ENCODE assay signal across 8 cellular contexts in the genomic region with DNA sequence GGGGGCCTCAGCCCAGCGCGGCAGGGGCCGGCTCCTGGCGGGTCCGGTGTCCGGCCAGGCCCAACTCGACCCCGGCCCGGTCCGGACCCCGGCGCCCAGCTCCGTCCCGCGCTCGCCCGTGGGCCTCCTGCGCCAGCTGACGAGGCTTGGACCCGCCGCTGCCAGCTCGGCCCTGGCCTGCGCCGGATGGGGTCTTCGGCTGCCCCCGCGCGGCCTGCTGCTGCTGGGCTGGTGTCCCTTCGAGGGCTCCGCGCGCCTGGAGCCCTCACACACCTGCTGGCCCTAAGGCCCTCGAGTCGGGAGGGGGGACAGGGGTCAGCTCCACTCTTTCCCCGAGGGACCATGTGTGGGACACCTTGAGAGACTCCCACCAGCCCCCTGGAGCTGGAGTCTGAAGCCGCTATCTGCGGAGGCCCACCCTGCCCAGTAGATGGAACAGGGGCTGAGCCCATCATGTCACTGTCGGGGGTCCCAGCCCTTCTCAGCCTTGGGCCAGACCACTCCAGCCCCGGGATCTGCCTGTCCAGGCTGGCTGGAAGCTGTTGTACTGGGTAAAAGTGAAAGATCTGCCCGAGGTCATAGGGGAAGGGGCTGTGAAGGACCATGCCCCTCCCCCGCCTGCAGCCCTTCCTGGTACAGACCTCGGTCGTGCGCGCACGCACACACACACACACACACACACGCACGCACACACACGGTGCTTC. TPM values are rescaled to one million over a fixed set of nuclear protein-coding genes. Genes with fewer than 3 reads are reported as not detected.
DNase-seq lines count a peak whose midpoint lies in the region; ATAC-seq and TF ChIP-seq lines count a peak whose summit lies in the region.

No MANE protein-coding gene starts in this region.

- peaks cover 37% of the 10 kb centered on the region for H3K4me1 Mint-ChIP-seq in brain
- H3K4me1 Mint-ChIP-seq in type B pancreatic cell (ENCODE audit: unreplicated experiment) = peaks cover 20% of the 10 kb centered on the region

- ATAC-seq in HG03342 (IDR thresholded peaks at IDR 0.05; ENCODE audit: unreplicated experiment) (peak; percentile 5), lung (ENCODE audit: insufficient read depth, low FRiP score) (no peak)

- H3K4me1 ChIP-seq in lung (ENCODE audit: control insufficient read depth in 2 of 2, insufficient read depth in 2 of 2, low read length in 2 of 2) = peaks cover 0 to 6% of the 10 kb centered on the region in 2 donors

- H3K36me3 ChIP-seq in lung (ENCODE audit: control insufficient read depth in 2 of 2, insufficient read depth in 2 of 2, low read length in 2 of 2) = no peaks in the 10 kb centered on the region

- DNase-seq in NCI-H2196 (lab: John Stamatoyannopoulos, UW; ENCODE audit: unreplicated experiment) (peak; percentile 56), NCI-H2196 treated with DMSO at 0.1 percent for 48 hours (lab: John Stamatoyannopoulos, UW; ENCODE audit: unreplicated experiment) (no peak), lung (ENCODE audit: low spot score) (no peak), type B pancreatic cell (ENCODE audit: extremely low spot score, unreplicated experiment) (no peak), cerebellum (ENCODE audit: low spot score) (no peak), LoVo (ENCODE audit: low spot score) (no peak)

- WGBS in lung, 2 donors = 13 to 21% methylated on average over 43 to 49 of the region's 49 CpGs

- peak overlapping the region; percentile 5 for H3K4me3 ChIP-seq in lung

- H3K27me3 ChIP-seq in lung (ENCODE audit: control insufficient read depth, insufficient read depth) = no peaks in the 10 kb centered on the region

- H3K9me3 Mint-ChIP-seq in brain = peaks cover 0 to 3% (median 0%) of the 10 kb centered on the region in 5 experiments
- H3K9me3 Mint-ChIP-seq in type B pancreatic cell = no peaks in the 10 kb centered on the region

- H3K36me3 Mint-ChIP-seq in brain (peaks cover 6% of the 10 kb centered on the region), type B pancreatic cell (peaks cover 4% of the 10 kb centered on the region)

- H3K27me3 Mint-ChIP-seq in brain (peaks cover 29% of the 10 kb centered on the region), type B pancreatic cell (peaks cover 7% of the 10 kb centered on the region)

- TF ChIP-seq CTCF in brain (conservative IDR thresholded peaks at IDR 0.05) (peak; percentile 37 to 51), lung (IDR thresholded peaks at IDR 0.05; ENCODE audit: control extremely low read depth, extremely low read depth) (no peak), type B pancreatic cell (conservative IDR thresholded peaks at IDR 0.05) (peak; percentile 46)

- no peaks in the 10 kb centered on the region for H3K9me3 ChIP-seq in lung (ENCODE audit: control insufficient read depth in 2 of 2, insufficient read depth in 1 of 2, low read length in 1 of 2)

- peak overlapping the region in 3 of 5 experiments; percentile 57 to 87 (median 83) for H3K27ac Mint-ChIP-seq in brain
- peak overlapping the region; percentile 83 for H3K27ac Mint-ChIP-seq in type B pancreatic cell

- H3K27ac ChIP-seq in lung (ENCODE audit: low read depth in 1 of 2, low read length in 1 of 2) = peak overlapping the region in 1 of 2 donors; percentile 67

- H3K4me3 Mint-ChIP-seq in brain = peak overlapping the region; percentile 51 to 73 (median 65)
- H3K4me3 Mint-ChIP-seq in type B pancreatic cell = peak overlapping the region; percentile 76

RNA-seq across cellular contexts. Expression of gene CDKN1C, which starts 0.8 kb away (rescaled TPM):
- polyA plus RNA-seq in brain (ENCODE audit: insufficient read depth, low read depth, low replicate concordance) (323 TPM), lung (10 to 100 TPM in 1 of 2 donors, 1 to 10 TPM in 1; 9.9 to 24.0 TPM)
- total RNA-seq in lung (100 to 1,000 TPM in 1 of 2 donors, 10 to 100 TPM in 1; 29.7 to 123 TPM), type B pancreatic cell (ENCODE audit: low replicate concordance) (108 and 140 TPM in 2 replicates), cerebellum (21.8 TPM)

RNA-seq across cellular contexts. Expression of gene PHLDA2, which starts 42.9 kb away (rescaled TPM):
- polyA plus RNA-seq in brain (ENCODE audit: insufficient read depth, low read depth, low replicate concordance) (10.6 TPM), lung (10 to 100 TPM; 24.1 to 49.2 TPM)
- total RNA-seq in lung (10 to 100 TPM in 1 of 2 donors, under 1 TPM in 1; 0.60 to 22.0 TPM), type B pancreatic cell (ENCODE audit: low replicate concordance) (3.7 and 14.2 TPM in 2 replicates), cerebellum (not detected)
